In genomic region chr6:162165479-162165878, GRCh38 we compare ENCODE assay signal across 6 cellular contexts.
"Had no signal": no experiment of that assay in that cellular context is flagged by ENCODE, and none has a peak within 500 bp of the region (broad histone marks: within the 10 kb centered on the region; RNA-seq: fewer than 3 reads in every experiment).

No MANE protein-coding gene starts in this region.

- ATAC-seq: GM23338, K562 had no signal

- DNase-seq: H9, HCEC 1CT, IMR-90, KG1 had no signal

- H3K4me3 ChIP-seq: GM23338, K562 had no signal
